15 cellular contexts compared by ENCODE assay signal in genomic region chr7:6210973-6211372, GRCh38.
DNase-seq lines count a peak whose midpoint lies in the region; ATAC-seq and TF ChIP-seq lines count a peak whose summit lies in the region.
"Had no signal": no experiment of that assay in that cellular context is flagged by ENCODE, and none has a peak within 500 bp of the region (broad histone marks: within the 10 kb centered on the region; RNA-seq: fewer than 3 reads in every experiment).

No MANE protein-coding gene starts in this region.

- POLR2A ChIA-PET in activated CD4-positive, alpha-beta T cell treated with anti-CD3 and anti-CD28 coated beads, Interleukin-2, amount 10 ng/mL, durations not matched to agents 7 days and 5 days (lab: Charles Lee), result no interaction called here

- intact Hi-C loops in stomach (cut with DNase I; ENCODE audit: low total_unique reads) (loop anchor here (10.0 kb wide), 1 partner anchor 54 kb away; no protein-coding TSS in a partner anchor), left ventricle myocardium superior (cut with micrococcal nuclease) (no loop called here)

- TF ChIP-seq CTCF in brain (conservative IDR thresholded peaks at IDR 0.05) (no peak), stomach (IDR thresholded peaks at IDR 0.05) (no peak)

- no peak for ATAC-seq in left ventricle myocardium superior
- ATAC-seq: HCT116 had no signal

- no peaks in the 10 kb centered on the region for H3K36me3 Mint-ChIP-seq in activated CD4-positive, alpha-beta T cell treated with anti-CD3 and anti-CD28 coated beads, Interleukin-2, amount 10 ng/mL, durations not matched to agents 7 days and 5 days (ENCODE audit: low read depth)
- H3K36me3 Mint-ChIP-seq in brain, result peaks cover 18% of the 10 kb centered on the region

- H3K27me3 ChIP-seq in stomach, result no peaks in the 10 kb centered on the region
- H3K27me3 ChIP-seq: BLaER1 had no signal

- no peaks in the 10 kb centered on the region for H3K9me3 Mint-ChIP-seq in activated CD4-positive, alpha-beta T cell treated with anti-CD3 and anti-CD28 coated beads, Interleukin-2, amount 10 ng/mL, durations not matched to agents 7 days and 5 days
- peaks cover 0 to 14% (median 8%) of the 10 kb centered on the region in 5 experiments for H3K9me3 Mint-ChIP-seq in brain

- no peaks in the 10 kb centered on the region for H3K9me3 ChIP-seq in stomach

- H3K27me3 Mint-ChIP-seq in activated CD4-positive, alpha-beta T cell treated with anti-CD3 and anti-CD28 coated beads, Interleukin-2, amount 10 ng/mL, durations not matched to agents 7 days and 5 days, result peaks cover 17% of the 10 kb centered on the region
- no peaks in the 10 kb centered on the region for H3K27me3 Mint-ChIP-seq in brain

- peak overlapping the region; percentile 74 for H3K27ac Mint-ChIP-seq in activated CD4-positive, alpha-beta T cell treated with anti-CD3 and anti-CD28 coated beads, Interleukin-2, amount 10 ng/mL, durations not matched to agents 7 days and 5 days
- peak overlapping the region in 3 of 5 experiments; percentile 30 to 98 (median 93) for H3K27ac Mint-ChIP-seq in brain
- H3K27ac Mint-ChIP-seq: CD14-positive monocyte; CD4-positive, alpha-beta memory T cell had no signal

- no peak overlapping the region for H3K4me3 ChIP-seq in stomach
- H3K4me3 ChIP-seq: BLaER1 had no signal

- no peak overlapping the region for H3K4me3 Mint-ChIP-seq in activated CD4-positive, alpha-beta T cell treated with anti-CD3 and anti-CD28 coated beads, Interleukin-2, amount 10 ng/mL, durations not matched to agents 7 days and 5 days
- H3K4me3 Mint-ChIP-seq in brain, result peak overlapping the region in 2 of 5 experiments; percentile 59 to 62
- H3K4me3 Mint-ChIP-seq: CD14-positive monocyte had no signal

- CTCF ChIA-PET in activated CD4-positive, alpha-beta T cell treated with anti-CD3 and anti-CD28 coated beads, Interleukin-2, amount 10 ng/mL, durations not matched to agents 7 days and 5 days (lab: Charles Lee), result no interaction called here

- DNase-seq in activated CD4-positive, alpha-beta T cell treated with anti-CD3 and anti-CD28 coated beads, Interleukin-2, amount 10 ng/mL, durations not matched to agents 7 days and 5 days, result no peak
- DNase-seq in activated CD4-positive, alpha-beta T cell treated with anti-CD3 and anti-CD28 coated beads for 4 hours, result no peak
- DNase-seq in NCI-H2171 treated with DMSO at 0.1 percent for 48 hours (lab: John Stamatoyannopoulos, UW) (peak; percentile 70), stomach (no peak), cerebellum (ENCODE audit: low spot score) (no peak), left ventricle myocardium superior (no peak)
- DNase-seq: 8988T; CD4-positive, alpha-beta memory T cell; DMS153; DMS79; GF-D8 had no signal

- WGBS in stomach, 5 donors, result 84 to 89% (median 86%) methylated on average over 5 of the region's 5 CpGs

- no peak overlapping the region for H3K27ac ChIP-seq in stomach
- H3K27ac ChIP-seq: BLaER1 had no signal

- no peak for TF ChIP-seq POLR2A in stomach (IDR thresholded peaks at IDR 0.05)

- peaks cover 0 to 21% (median 4%) of the 10 kb centered on the region in 4 donors for H3K4me1 ChIP-seq in stomach

- H3K4me1 Mint-ChIP-seq in activated CD4-positive, alpha-beta T cell treated with anti-CD3 and anti-CD28 coated beads, Interleukin-2, amount 10 ng/mL, durations not matched to agents 7 days and 5 days, result no peaks in the 10 kb centered on the region
- peaks cover 20% of the 10 kb centered on the region for H3K4me1 Mint-ChIP-seq in brain
- H3K4me1 Mint-ChIP-seq: CD14-positive monocyte had no signal

- TF ChIP-seq EP300 in stomach (IDR thresholded peaks at IDR 0.05), result no peak

- H3K36me3 ChIP-seq in stomach, result no peaks in the 10 kb centered on the region
